Comparison of ENCODE assay signal across 24 cellular contexts in genomic region chr15:70274908-70275307, GRCh38.
DNase-seq lines count a peak whose midpoint lies in the region; ATAC-seq, FAIRE-seq and TF ChIP-seq lines count a peak whose summit lies in the region.
"Had no signal": no experiment of that assay in that cellular context is flagged by ENCODE, and none has a peak within 500 bp of the region (broad histone marks: within the 10 kb centered on the region; RNA-seq: fewer than 3 reads in every experiment).

No MANE protein-coding gene starts in this region.

- intact Hi-C loops in cardiac septum (cut with DNase I) (no loop called here), Right ventricle myocardium superior (cut with DNase I) (no loop called here), upper lobe of right lung (cut with DNase I) (no loop called here), Calu3 (cut with micrococcal nuclease; ENCODE audit: unreplicated experiment) (no loop called here)

- ATAC-seq in Right ventricle myocardium superior (ENCODE audit: poor library complexity) (no peak), upper lobe of right lung (no peak)
- ATAC-seq: GM23338, HepG2 had no signal

- H3K9me3 Mint-ChIP-seq in Calu3 (ENCODE audit: low read depth, unreplicated experiment), result no peaks in the 10 kb centered on the region
- H3K9me3 Mint-ChIP-seq: CD4-positive, CD25-positive, alpha-beta regulatory T cell; CD8-positive, alpha-beta memory T cell; GM23338; HFFc6; IgD-negative memory B cell had no signal

- 0 out of 2 replicates have a peak overlapping the region, but pooled peaks have one; percentile 54 for H3K4me2 ChIP-seq in OCI-LY3 (ENCODE audit: low read length)
- H3K4me2 ChIP-seq: BLaER1 treated with 17β-estradiol and CSF1 and Interleukin-3, amounts not matched to agents 10 nM and 100 nM; GM23338 had no signal

- peaks cover 20% of the 10 kb centered on the region for H3K27me3 Mint-ChIP-seq in Calu3 (ENCODE audit: unreplicated experiment)
- H3K27me3 Mint-ChIP-seq: CD4-positive, CD25-positive, alpha-beta regulatory T cell had no signal

- H3K36me3 ChIP-seq in OCI-LY3 (replicated peaks; ENCODE audit: low read depth, low read length) (peaks cover 5% of the 10 kb centered on the region), upper lobe of right lung (no peaks in the 10 kb centered on the region), small intestine (ENCODE audit: control insufficient read depth in 2 of 2, insufficient read depth in 2 of 2, low read length in 2 of 2) (no peaks in the 10 kb centered on the region)
- H3K36me3 ChIP-seq: BLaER1 treated with 17β-estradiol and CSF1 and Interleukin-3, amounts not matched to agents 10 nM and 100 nM had no signal

- H3K4me3 Mint-ChIP-seq in Calu3 (ENCODE audit: low read depth, unreplicated experiment), result no peak overlapping the region
- H3K4me3 Mint-ChIP-seq: B cell; CD4-positive, CD25-positive, alpha-beta regulatory T cell; CD8-positive, alpha-beta memory T cell; GM23338; HFFc6; IgD-negative memory B cell had no signal

- H3K27ac ChIP-seq in OCI-LY3 (ENCODE audit: low read length), result peak overlapping the region; percentile 36
- no peak overlapping the region for H3K27ac ChIP-seq in upper lobe of right lung
- no peak overlapping the region for H3K27ac ChIP-seq in small intestine (ENCODE audit: low read depth in 1 of 2, low read length in 1 of 2)
- H3K27ac ChIP-seq: BLaER1 treated with 17β-estradiol and CSF1 and Interleukin-3, amounts not matched to agents 10 nM and 100 nM had no signal

- no peak for TF ChIP-seq CTCF in OCI-LY3 (IDR thresholded peaks at IDR 0.05; ENCODE audit: low read depth, low read length)
- no peak for TF ChIP-seq CTCF in upper lobe of right lung (IDR thresholded peaks at IDR 0.05)
- TF ChIP-seq CTCF in Calu3 (IDR thresholded peaks at IDR 0.05; ENCODE audit: unreplicated experiment), result no peak

- H3K79me2 ChIP-seq in OCI-LY3 (ENCODE audit: low read length), result no peaks in the 10 kb centered on the region

- no peak overlapping the region for H3K4me3 ChIP-seq in OCI-LY3 (ENCODE audit: low read length)
- H3K4me3 ChIP-seq in upper lobe of right lung, result no peak overlapping the region
- no peak overlapping the region for H3K4me3 ChIP-seq in small intestine (ENCODE audit: low read depth in 1 of 2, low read length in 2 of 2)
- H3K4me3 ChIP-seq: BLaER1 treated with 17β-estradiol and CSF1 and Interleukin-3, amounts not matched to agents 10 nM and 100 nM; GM23338 had no signal

- H3K4me1 Mint-ChIP-seq in Calu3 (ENCODE audit: low read depth, unreplicated experiment), result peaks cover 22% of the 10 kb centered on the region
- H3K4me1 Mint-ChIP-seq: CD4-positive, CD25-positive, alpha-beta regulatory T cell; CD8-positive, alpha-beta memory T cell had no signal

- no peak for FAIRE-seq in small intestine (lab: Jason Lieb, UNC)
- FAIRE-seq: D721Med, GM12892, GM18507, H54, HepG2 had no signal

- CTCF ChIA-PET in Calu3 (lab: Charles Lee), result interaction anchor here (0.6 kb wide), 1 partner anchor 69 kb away, joined by 3 read pairs; no protein-coding TSS in a partner anchor

- DNase-seq in cardiac septum (ENCODE audit: low spot score) (peak; percentile 9), Right ventricle myocardium superior (no peak), mesenteric fat pad (ENCODE audit: low spot score) (peak; percentile 51), upper lobe of right lung (peak; percentile 5), Calu3 (no peak), small intestine (no peak), DMS153 (lab: John Stamatoyannopoulos, UW) (no peak)
- DNase-seq: CD4-positive, CD25-positive, alpha-beta regulatory T cell; CD8-positive, alpha-beta memory T cell; COR-L47; DMS79; GDM1; HCEC 1CT; HFFc6 had no signal

- H4K20me1 ChIP-seq in OCI-LY3 (ENCODE audit: insufficient read depth, low read length), result no peaks in the 10 kb centered on the region

- H3K36me3 Mint-ChIP-seq in Calu3 (ENCODE audit: insufficient read depth, unreplicated experiment), result no peaks in the 10 kb centered on the region
- H3K36me3 Mint-ChIP-seq: CD4-positive, CD25-positive, alpha-beta regulatory T cell; IgD-negative memory B cell had no signal

- no peak overlapping the region for H2AFZ ChIP-seq in OCI-LY3 (ENCODE audit: low read depth, low read length)
- H2AFZ ChIP-seq: GM23338 had no signal

- H3K27me3 ChIP-seq in OCI-LY3 (ENCODE audit: low read depth, low read length) (no peaks in the 10 kb centered on the region), upper lobe of right lung (no peaks in the 10 kb centered on the region), small intestine (ENCODE audit: control insufficient read depth in 2 of 2, insufficient read depth in 2 of 2, low read length in 2 of 2) (no peaks in the 10 kb centered on the region)

- H3K27ac Mint-ChIP-seq in Calu3 (ENCODE audit: unreplicated experiment), result no peak overlapping the region
- H3K27ac Mint-ChIP-seq: B cell; CD4-positive, CD25-positive, alpha-beta regulatory T cell; CD8-positive, alpha-beta memory T cell; GM23338; HFFc6; IgD-negative memory B cell had no signal

- H3K4me1 ChIP-seq in OCI-LY3 (ENCODE audit: low read length) (peaks cover 94% of the 10 kb centered on the region), upper lobe of right lung (peaks cover 11% of the 10 kb centered on the region), small intestine (ENCODE audit: control insufficient read depth in 2 of 2, insufficient read depth in 1 of 2, low read depth in 1 of 2, low read length in 1 of 2) (no peaks in the 10 kb centered on the region)

- 83 to 94% (median 83%) methylated on average over 4 of the region's 4 CpGs for WGBS in small intestine, 3 donors

- H3K9me3 ChIP-seq in OCI-LY3 (ENCODE audit: insufficient read depth, low read length), result no peaks in the 10 kb centered on the region
- no peaks in the 10 kb centered on the region for H3K9me3 ChIP-seq in upper lobe of right lung
- no peaks in the 10 kb centered on the region for H3K9me3 ChIP-seq in small intestine (ENCODE audit: control insufficient read depth, low read depth)
- H3K9me3 ChIP-seq: BLaER1 treated with 17β-estradiol and CSF1 and Interleukin-3, amounts not matched to agents 10 nM and 100 nM had no signal

- H3K9ac ChIP-seq in OCI-LY3 (ENCODE audit: low read length), result 0 out of 2 replicates have a peak overlapping the region, but pooled peaks have one; percentile 2
- H3K9ac ChIP-seq: BLaER1 treated with 17β-estradiol and CSF1 and Interleukin-3, amounts not matched to agents 10 nM and 100 nM had no signal

- BruUV-seq in Calu3 (replicated peaks; lab: Mats Ljungman, UMichigan), result no TSS peak

Comparison
In these comparisons a context has a peak if more than half of its experiments do, and no peak if none do; other contexts are left out.
1. DNase-seq: peak in cardiac septum (single experiment), mesenteric fat pad (single experiment) and upper lobe of right lung (single experiment); none in Right ventricle myocardium superior (single experiment), Calu3 (single experiment), small intestine (single experiment) and DMS153 (single experiment).